In the genomic region with DNA sequence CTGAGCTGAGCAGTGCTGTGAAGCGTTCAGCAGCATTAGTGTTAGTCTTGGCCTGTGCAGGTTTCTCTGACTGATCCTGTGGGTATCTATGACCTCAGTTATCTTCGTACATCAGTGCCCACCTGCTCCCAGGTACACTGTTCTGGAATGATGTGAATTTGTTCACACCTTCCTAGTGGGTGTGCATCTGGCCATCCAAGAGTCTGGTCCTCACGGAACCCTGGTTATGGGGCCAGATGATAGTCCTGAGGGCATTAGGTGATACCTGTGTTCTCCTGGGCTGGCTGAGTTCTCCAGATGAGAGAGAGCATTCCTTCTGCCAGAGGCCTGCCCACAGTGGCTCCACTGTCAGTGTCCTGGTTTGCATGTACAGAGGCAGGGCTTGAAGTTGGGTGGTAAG, we compare ENCODE assay signal across 14 cellular contexts. TPM values are rescaled to one million over a fixed set of nuclear protein-coding genes. Genes with fewer than 3 reads are reported as not detected.
A peak's percentile ranks its signal among the peaks of the same experiment; 100 is the strongest.
DNase-seq lines count a peak whose midpoint lies in the region; ATAC-seq, FAIRE-seq and TF ChIP-seq lines count a peak whose summit lies in the region.
"Had no signal": no experiment of that assay in that cellular context is flagged by ENCODE, and none has a peak within 500 bp of the region (broad histone marks: within the 10 kb centered on the region; RNA-seq: fewer than 3 reads in every experiment).

No MANE protein-coding gene starts in this region.

- WGBS in sigmoid colon, 2 donors: 99% methylated on average over 3 of the region's 3 CpGs

- no peak overlapping the region for H3K4me3 Mint-ChIP-seq in activated T-cell treated with anti-CD3 and anti-CD28 coated beads, Interleukin-2, amount 50 U/mL, for 24 hours
- H3K4me3 Mint-ChIP-seq in astrocyte (ENCODE audit: unreplicated experiment): peak overlapping the region; percentile 1

- TF ChIP-seq CTCF in astrocyte (IDR thresholded peaks at IDR 0.05; ENCODE audit: insufficient read depth, low read depth, low read length): no peak
- TF ChIP-seq CTCF in sigmoid colon (IDR thresholded peaks at IDR 0.05): no peak

- peak; percentile 29 for DNase-seq in activated T-cell treated with anti-CD3 and anti-CD28 coated beads, Interleukin-2, amount 50 U/mL, for 24 hours
- no peak for DNase-seq in activated T-cell treated with anti-CD3 and anti-CD28 coated beads, Interleukin-2, amount 50 U/mL, for 1 hour
- DNase-seq in astrocyte (ENCODE audit: low read depth) (no peak), sigmoid colon (peak; percentile 54), 8988T (no peak)
- DNase-seq in stimulated activated CD4-positive, alpha-beta T cell treated with anti-CD3 and anti-CD28 coated beads, Interleukin-4, amount 100 ng/mL, for 24 hours: no peak
- DNase-seq: activated naive CD4-positive, alpha-beta T cell treated with Interleukin-2 at 50 U/mL for 16 hours; H7; KG1; NCI-H2171; retina had no signal

- H3K27me3 Mint-ChIP-seq in activated T-cell treated with anti-CD3 and anti-CD28 coated beads, Interleukin-2, amount 50 U/mL, for 24 hours: no peaks in the 10 kb centered on the region
- H3K27me3 Mint-ChIP-seq in astrocyte (ENCODE audit: low read depth, unreplicated experiment): no peaks in the 10 kb centered on the region

- peaks cover 25% of the 10 kb centered on the region for H4K20me1 ChIP-seq in astrocyte (ENCODE audit: insufficient read depth, low read length)

- H3K36me3 Mint-ChIP-seq in activated T-cell treated with anti-CD3 and anti-CD28 coated beads, Interleukin-2, amount 50 U/mL, for 24 hours (ENCODE audit: low read depth): peaks cover 44% of the 10 kb centered on the region
- H3K36me3 Mint-ChIP-seq in astrocyte (ENCODE audit: low read depth, unreplicated experiment): peaks cover 9% of the 10 kb centered on the region

- H3K27me3 ChIP-seq in astrocyte (ENCODE audit: insufficient read depth, low read length) (no peaks in the 10 kb centered on the region), layer of hippocampus (ENCODE audit: control insufficient read depth, insufficient read depth, low read length) (no peaks in the 10 kb centered on the region), sigmoid colon (no peaks in the 10 kb centered on the region)
- H3K27me3 ChIP-seq: vagina had no signal

- H3K36me3 ChIP-seq in astrocyte (ENCODE audit: insufficient read depth, low read length) (no peaks in the 10 kb centered on the region), sigmoid colon (no peaks in the 10 kb centered on the region)
- H3K36me3 ChIP-seq: vagina had no signal

- H3K27ac Mint-ChIP-seq in activated T-cell treated with anti-CD3 and anti-CD28 coated beads, Interleukin-2, amount 50 U/mL, for 24 hours: peak overlapping the region; percentile 80
- H3K27ac Mint-ChIP-seq in astrocyte (ENCODE audit: unreplicated experiment): peak overlapping the region; percentile 49

- H3K4me1 ChIP-seq in astrocyte (ENCODE audit: insufficient read depth, low read length) (no peaks in the 10 kb centered on the region), sigmoid colon (peaks cover 0 to 67% (median 63%) of the 10 kb centered on the region in 4 donors)

- TF ChIP-seq EP300 in sigmoid colon (IDR thresholded peaks at IDR 0.05): no peak

- peaks cover 88% of the 10 kb centered on the region for H3K4me1 Mint-ChIP-seq in activated T-cell treated with anti-CD3 and anti-CD28 coated beads, Interleukin-2, amount 50 U/mL, for 24 hours (ENCODE audit: low read depth)
- peaks cover 34% of the 10 kb centered on the region for H3K4me1 Mint-ChIP-seq in astrocyte (ENCODE audit: low read depth, unreplicated experiment)

- H3K27ac ChIP-seq in astrocyte (ENCODE audit: low read depth, low read length) (peak overlapping the region; percentile 47), layer of hippocampus (ENCODE audit: low read depth, low read length) (peak overlapping the region; percentile 11), sigmoid colon (peak overlapping the region in 3 of 4 donors; percentile 39 to 82 (median 70))
- H3K27ac ChIP-seq: vagina had no signal

- peak overlapping the region; percentile 10 for H3K9ac ChIP-seq in astrocyte (ENCODE audit: low read length)

- H3K4me3 ChIP-seq in astrocyte (ENCODE audit: insufficient read depth, low read depth, low read length) (no peak overlapping the region), sigmoid colon (no peak overlapping the region)
- H3K4me3 ChIP-seq: vagina had no signal

- H3K79me2 ChIP-seq in astrocyte (ENCODE audit: insufficient read depth, low read length): peaks cover 2% of the 10 kb centered on the region

- no peak for ATAC-seq in GM19455 (IDR thresholded peaks at IDR 0.05; ENCODE audit: unreplicated experiment)

- no peak for TF ChIP-seq POLR2A in sigmoid colon (IDR thresholded peaks at IDR 0.05)

- peaks cover 6% of the 10 kb centered on the region for H3K9me3 Mint-ChIP-seq in activated T-cell treated with anti-CD3 and anti-CD28 coated beads, Interleukin-2, amount 50 U/mL, for 24 hours
- peaks cover 1% of the 10 kb centered on the region for H3K9me3 Mint-ChIP-seq in astrocyte (ENCODE audit: unreplicated experiment)

- H3K9me3 ChIP-seq in astrocyte (ENCODE audit: insufficient read depth, low read depth, low read length) (no peaks in the 10 kb centered on the region), sigmoid colon (peaks cover 0 to 4% (median 0%) of the 10 kb centered on the region in 4 donors)
- H3K9me3 ChIP-seq: vagina had no signal

- H2AFZ ChIP-seq in astrocyte (ENCODE audit: low read depth, low read length): no peak overlapping the region

- FAIRE-seq in astrocyte (lab: Jason Lieb, UNC): no peak

- intact Hi-C loops in sigmoid colon (cut with DNase I): loop anchor here (5.0 kb wide), 1 partner anchor 45 kb away; no protein-coding TSS in a partner anchor

- H3K4me2 ChIP-seq in astrocyte (ENCODE audit: low read length): no peak overlapping the region

RNA-seq across cellular contexts. Expression of gene INPP4A, which starts 57.2 kb away (rescaled TPM):
- total RNA-seq in astrocyte (19.4 and 23.4 TPM in 2 replicates), sigmoid colon (10 to 100 TPM; 30.4 to 49.9 (median 39.9) TPM)
- polyA plus RNA-seq in sigmoid colon: 10 to 100 TPM in 1 of 3 donors, 1 to 10 TPM in 2; 1.8 to 12.2 (median 2.3) TPM

Comparison
In these comparisons a context has a peak if more than half of its experiments do, and no peak if none do; other contexts are left out.
1. DNase-seq: peak in activated T-cell treated with anti-CD3 and anti-CD28 coated beads, Interleukin-2, amount 50 U/mL, for 24 hours (single experiment) and sigmoid colon (single experiment); none in activated T-cell treated with anti-CD3 and anti-CD28 coated beads, Interleukin-2, amount 50 U/mL, for 1 hour (single experiment), astrocyte (single experiment), stimulated activated CD4-positive, alpha-beta T cell treated with anti-CD3 and anti-CD28 coated beads, Interleukin-4, amount 100 ng/mL, for 24 hours (single experiment) and 8988T (single experiment).
2. H3K27ac ChIP-seq: peak in every context shown above with its lines; median percentile 70 in sigmoid colon; 47 in astrocyte; 11 in layer of hippocampus.